Comparison of ENCODE assay signal across 8 cellular contexts in genomic region chr6:2990932-2991506, GRCh38. TPM values are rescaled to one million over a fixed set of nuclear protein-coding genes. Genes with fewer than 3 reads are reported as not detected.
DNase-seq lines count a peak whose midpoint lies in the region; ATAC-seq and TF ChIP-seq lines count a peak whose summit lies in the region.

No MANE protein-coding gene starts in this region.

- peak overlapping the region; percentile 100 for H3K27ac Mint-ChIP-seq in MCF 10A (ENCODE audit: low read depth, unreplicated experiment)

- H3K4me1 Mint-ChIP-seq in MCF 10A (ENCODE audit: insufficient read depth, unreplicated experiment), result peaks cover 26% of the 10 kb centered on the region

- no peak for TF ChIP-seq CTCF in heart right ventricle (IDR thresholded peaks at IDR 0.05)
- no peak for TF ChIP-seq CTCF in MCF 10A (IDR thresholded peaks at IDR 0.05; ENCODE audit: unreplicated experiment)

- 1 to 4% methylated on average over 10 of the region's 10 CpGs for WGBS in heart right ventricle, 2 donors
- 44 to 82% methylated on average over 1 to 5 of the region's 10 CpGs for WGBS in mesodermal cell (ENCODE audit: insufficient coverage in 2 of 2), 2 experiments
- 5% methylated on average over 10 of the region's 10 CpGs for WGBS in urinary bladder

- H3K9me3 Mint-ChIP-seq in MCF 10A (ENCODE audit: unreplicated experiment), result no peaks in the 10 kb centered on the region

- H3K4me3 Mint-ChIP-seq in MCF 10A (ENCODE audit: unreplicated experiment), result peak overlapping the region; percentile 87

- peaks cover 0 to 34% (median 20%) of the 10 kb centered on the region in 9 donors for H3K4me1 ChIP-seq in heart right ventricle
- H3K4me1 ChIP-seq in mesodermal cell (ENCODE audit: control insufficient read depth, insufficient read depth, low read length, poor library complexity, severe bottlenecking), result peaks cover 15% of the 10 kb centered on the region
- no peaks in the 10 kb centered on the region for H3K4me1 ChIP-seq in urinary bladder (ENCODE audit: insufficient read depth)

- DNase-seq in heart right ventricle (no peak), Right ventricle myocardium superior (no peak), MCF 10A (ENCODE audit: unreplicated experiment) (no peak), NCI-H446 (lab: John Stamatoyannopoulos, UW) (no peak)

- H3K27ac ChIP-seq in heart right ventricle (peak overlapping the region; percentile 77 to 99 (median 98)), mesodermal cell (ENCODE audit: low read depth, low read length, severe bottlenecking) (peak overlapping the region; percentile 99), urinary bladder (ENCODE audit: low read depth) (peak overlapping the region; percentile 99)

- no peaks in the 10 kb centered on the region for H3K27me3 ChIP-seq in heart right ventricle

- no peaks in the 10 kb centered on the region for H3K36me3 Mint-ChIP-seq in MCF 10A (ENCODE audit: insufficient read depth, unreplicated experiment)

- H3K4me3 ChIP-seq in heart right ventricle, result peak overlapping the region in 9 of 10 donors; percentile 59 to 97 (median 76)
- no peak overlapping the region for H3K4me3 ChIP-seq in mesodermal cell (ENCODE audit: extremely low read depth, insufficient read depth, low read length, poor library complexity, severe bottlenecking)
- peak overlapping the region; percentile 83 for H3K4me3 ChIP-seq in urinary bladder (ENCODE audit: low read depth, low read length)

- POLR2A ChIA-PET in MCF 10A (lab: Yijun Ruan, JAX), result interaction anchor here (0.6 to 5.3 kb wide), 18 partner anchors 10 to 1223 kb away, joined by 3 to 78 read pairs (median 12); partner anchors contain the start of genes BPHL, NQO2, RIPK1 and SERPINB1

- BruUV-seq in MCF 10A (replicated peaks; lab: Mats Ljungman, UMichigan), result no TSS peak

- CTCF ChIA-PET in MCF 10A (lab: Yijun Ruan, JAX), result interaction anchor here (0.6 to 3.1 kb wide), 11 partner anchors 9 to 449 kb away, joined by 3 to 28 read pairs (median 6); partner anchors contain the start of gene NQO2

- no peaks in the 10 kb centered on the region for H3K27me3 Mint-ChIP-seq in MCF 10A (ENCODE audit: insufficient read depth, unreplicated experiment)

- H3K9me3 ChIP-seq in heart right ventricle (no peaks in the 10 kb centered on the region), mesodermal cell (ENCODE audit: control insufficient read depth, low read length) (no peaks in the 10 kb centered on the region)

- ATAC-seq in heart right ventricle (no peak), Right ventricle myocardium superior (ENCODE audit: poor library complexity) (no peak), GM19035 (IDR thresholded peaks at IDR 0.05; ENCODE audit: unreplicated experiment) (no peak), GM21360 (IDR thresholded peaks at IDR 0.05; ENCODE audit: unreplicated experiment) (no peak)

- intact Hi-C loops in heart right ventricle (cut with DNase I) (loop anchor here in 3 of 10 donors (10.0 kb wide), 1 partner anchor 264 kb away; the partner anchor contains the start of gene PSMG4 (in 3 of the 3)), Right ventricle myocardium superior (cut with DNase I) (no loop called here), MCF 10A (cut with micrococcal nuclease) (no loop called here)

- peaks cover 0 to 15% (median 0%) of the 10 kb centered on the region in 9 donors for H3K36me3 ChIP-seq in heart right ventricle
- H3K36me3 ChIP-seq in mesodermal cell (ENCODE audit: control insufficient read depth, insufficient read depth, low read length), result no peaks in the 10 kb centered on the region
- no peaks in the 10 kb centered on the region for H3K36me3 ChIP-seq in urinary bladder (ENCODE audit: insufficient read depth)

RNA-seq across cellular contexts. Expression of gene NQO2, which starts 8.7 kb away (rescaled TPM):
- 10 to 100 TPM; 29.5 to 88.4 (median 48.2) TPM for total RNA-seq in heart right ventricle
- 100 to 1,000 TPM in 1 of 2 donors, 10 to 100 TPM in 1; 52.3 to 107 TPM for polyA plus RNA-seq in heart right ventricle
- total RNA-seq in Right ventricle myocardium superior, result 70.5 TPM
- 18.6 and 20.0 TPM in 2 replicates for total RNA-seq in MCF 10A (2022)
- polyA plus RNA-seq in mesodermal cell (2013, experiment 1 of 2), result 37.7 TPM
- polyA plus RNA-seq in mesodermal cell (2013, experiment 2 of 2), result 34.7 TPM
- total RNA-seq in urinary bladder, result 8.7 TPM
- 25.5 TPM for polyA plus RNA-seq in urinary bladder

RNA-seq across cellular contexts. Expression of gene SERPINB6, which starts 19.7 kb away (rescaled TPM):
- total RNA-seq in heart right ventricle (100 to 1,000 TPM; 163 to 261 (median 183) TPM), Right ventricle myocardium superior (265 TPM), MCF 10A (2022) (68.5 and 75.6 TPM in 2 replicates), urinary bladder (58.8 TPM)
- polyA plus RNA-seq in heart right ventricle (100 to 1,000 TPM; 138 to 153 TPM), urinary bladder (130 TPM)
- 75.6 TPM for polyA plus RNA-seq in mesodermal cell (2013, experiment 1 of 2)
- polyA plus RNA-seq in mesodermal cell (2013, experiment 2 of 2), result 76.2 TPM
